In genomic region chr19:4327252-4327876, GRCh38 we compare ENCODE assay signal across 1 cellular context.
TF ChIP-seq lines count a peak whose summit lies in the region.

No MANE protein-coding gene starts in this region.

TF ChIP-seq in endothelial cell of umbilical vein, 7 proteins besides CTCF, POLR2A, EP300 and RAD21:
- TF ChIP-seq MAX (IDR thresholded peaks at IDR 0.05; ENCODE audit: insufficient read depth, insufficient read length): peak; percentile 60
- TF ChIP-seq GATA2 (IDR thresholded peaks at IDR 0.05; ENCODE audit: insufficient read depth, insufficient read length, low read depth, low read length): no peak
